11 cellular contexts compared by ENCODE assay signal in the genomic region with DNA sequence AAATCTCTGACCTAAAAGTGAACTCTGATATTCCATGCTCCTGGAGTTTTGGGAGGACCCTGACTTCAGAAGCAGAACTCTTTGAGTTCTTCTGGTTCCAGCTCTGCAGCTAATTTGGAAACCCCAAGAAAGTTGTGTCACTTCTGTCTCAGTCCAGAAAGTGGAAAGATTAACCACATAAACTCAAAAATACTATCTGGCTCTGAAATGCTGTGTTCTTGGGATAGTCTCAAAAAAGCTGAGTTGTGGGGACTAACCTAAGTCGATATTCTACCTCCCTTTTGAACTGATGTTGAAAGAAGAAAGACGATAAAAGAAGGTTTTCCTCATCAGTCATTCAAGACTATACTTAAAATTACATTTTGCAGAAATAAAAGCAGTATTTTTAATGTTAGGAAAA. TPM values are rescaled to one million over a fixed set of nuclear protein-coding genes. Genes with fewer than 3 reads are reported as not detected.
DNase-seq lines count a peak whose midpoint lies in the region; ATAC-seq, FAIRE-seq and TF ChIP-seq lines count a peak whose summit lies in the region.
"Had no signal": no experiment of that assay in that cellular context is flagged by ENCODE, and none has a peak within 500 bp of the region (broad histone marks: within the 10 kb centered on the region; RNA-seq: fewer than 3 reads in every experiment).

No MANE protein-coding gene starts in this region.

- H3K27me3 ChIP-seq in BLaER1, result no peaks in the 10 kb centered on the region
- H3K27me3 ChIP-seq: SJSA1 had no signal

- TF ChIP-seq CTCF in chondrocyte (IDR thresholded peaks at IDR 0.05) (no peak), nephron (IDR thresholded peaks at IDR 0.05; ENCODE audit: unreplicated experiment in 3 of 3) (no peak)

- H3K4me1 ChIP-seq in BLaER1, result peaks cover 98% of the 10 kb centered on the region

- H3K9me3 Mint-ChIP-seq in IgD-negative memory B cell (no peaks in the 10 kb centered on the region), chondrocyte (ENCODE audit: low read depth) (no peaks in the 10 kb centered on the region), nephron (no peaks in the 10 kb centered on the region)

- H3K9ac ChIP-seq in BLaER1, result no peak overlapping the region; the same call in 1 of the 2 replicates

- H3K27me3 Mint-ChIP-seq in IgD-negative memory B cell (no peaks in the 10 kb centered on the region), chondrocyte (ENCODE audit: low read depth) (no peaks in the 10 kb centered on the region), nephron (ENCODE audit: low read depth) (peaks cover 4% of the 10 kb centered on the region)

- H3K36me3 ChIP-seq in BLaER1, result peaks cover 12% of the 10 kb centered on the region; the same call in 1 of the 2 replicates
- H3K36me3 ChIP-seq: SJSA1 had no signal

- H4K20me1 ChIP-seq in BLaER1, result peaks cover 86% of the 10 kb centered on the region

- no peak overlapping the region for H3K4me3 ChIP-seq in BLaER1

- no peak overlapping the region for H3K27ac ChIP-seq in BLaER1

- no peak for FAIRE-seq in GM19239 (lab: Jason Lieb, UNC)
- FAIRE-seq: D721Med had no signal

- H3K36me3 Mint-ChIP-seq in IgD-negative memory B cell (peaks cover 5% of the 10 kb centered on the region), chondrocyte (ENCODE audit: low read depth) (peaks cover 2% of the 10 kb centered on the region), nephron (ENCODE audit: low read depth) (no peaks in the 10 kb centered on the region)

- H3K4me1 Mint-ChIP-seq in IgD-negative memory B cell (peaks cover 81 to 93% (median 88%) of the 10 kb centered on the region in 3 donors), chondrocyte (ENCODE audit: low read depth) (peaks cover 43% of the 10 kb centered on the region), nephron (peaks cover 71% of the 10 kb centered on the region)

- H3K4me3 Mint-ChIP-seq in IgD-negative memory B cell (peak overlapping the region; percentile 86 to 96 (median 92)), chondrocyte (ENCODE audit: unreplicated experiment) (peak overlapping the region; percentile 77), nephron (peak overlapping the region; percentile 81 to 84 (median 82))

- ATAC-seq in GM21390 (IDR thresholded peaks at IDR 0.05; ENCODE audit: unreplicated experiment) (no peak), GM18907 (IDR thresholded peaks at IDR 0.05; ENCODE audit: unreplicated experiment) (no peak)

- no peaks in the 10 kb centered on the region for H3K9me3 ChIP-seq in BLaER1
- H3K9me3 ChIP-seq: SJSA1 had no signal

- peak overlapping the region; percentile 97 to 99 (median 98) for H3K27ac Mint-ChIP-seq in IgD-negative memory B cell
- peak overlapping the region; percentile 95 for H3K27ac Mint-ChIP-seq in chondrocyte (ENCODE audit: unreplicated experiment)
- peak overlapping the region; percentile 74 to 92 (median 86) for H3K27ac Mint-ChIP-seq in nephron

- peak overlapping the region; percentile 94 for H3K4me2 ChIP-seq in BLaER1

- DNase-seq in chondrocyte (ENCODE audit: low spot score) (no peak), germinal center (ENCODE audit: low spot score) (no peak), GM19239 (ENCODE audit: insufficient read length, low spot score) (no peak)
- DNase-seq: NCI-H1048 had no signal

RNA-seq across cellular contexts. Expression of gene ITPKB, which starts 59.8 kb away (rescaled TPM):
- polyA plus RNA-seq in IgD-negative memory B cell, result 20.4 TPM
- total RNA-seq in chondrocyte, result 13.3 to 13.7 TPM (median 13.4 TPM) in 3 replicates
